8 cellular contexts compared by ENCODE assay signal in the genomic region with DNA sequence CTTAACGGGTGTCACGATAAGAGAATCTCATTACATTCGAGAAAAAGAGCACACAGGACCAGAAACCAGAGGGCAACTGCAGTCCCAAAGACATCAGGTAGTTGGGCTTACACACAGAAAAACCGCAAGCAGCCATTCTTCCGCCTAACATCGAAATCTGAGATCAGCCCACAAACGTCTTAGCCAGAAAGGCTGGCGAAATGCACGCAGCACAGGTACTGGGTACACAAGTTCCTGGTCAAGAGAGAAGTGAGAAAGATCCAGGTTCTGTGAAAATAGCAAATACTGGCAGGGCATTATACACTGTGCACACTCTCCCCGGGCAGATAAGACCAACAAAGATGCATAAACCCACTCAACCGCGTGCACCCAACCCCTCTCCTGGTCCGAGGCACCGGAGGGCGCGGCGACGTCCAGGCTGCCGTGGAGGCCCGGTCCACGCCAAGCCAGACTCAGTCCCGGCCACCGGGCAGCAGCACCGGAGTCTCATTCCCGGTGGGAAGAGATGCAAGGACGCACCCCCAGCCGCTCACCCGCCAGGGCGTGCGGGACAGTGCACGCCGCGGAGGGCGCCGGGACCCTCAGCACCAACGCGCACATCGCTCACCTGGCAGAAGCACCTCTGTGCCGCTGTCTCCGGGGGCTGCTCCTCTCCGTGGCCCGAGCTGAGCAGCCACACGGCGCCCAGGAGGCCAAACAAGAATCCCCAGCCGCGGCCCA. TPM values are rescaled to one million over a fixed set of nuclear protein-coding genes. Genes with fewer than 3 reads are reported as not detected.
DNase-seq lines count a peak whose midpoint lies in the region; ATAC-seq and TF ChIP-seq lines count a peak whose summit lies in the region.

No MANE protein-coding gene starts in this region.

- no peaks in the 10 kb centered on the region for H3K9me3 Mint-ChIP-seq in WTC11
- H3K9me3 Mint-ChIP-seq in chondrocyte (ENCODE audit: low read depth), result no peaks in the 10 kb centered on the region

- under 1% methylated on average over 46 of the region's 46 CpGs for WGBS in liver

- ATAC-seq in HG02798 (IDR thresholded peaks at IDR 0.05; ENCODE audit: poor library complexity, unreplicated experiment), result peak; percentile 57
- peak; percentile 71 for ATAC-seq in WTC11

- POLR2A ChIA-PET in WTC11 (lab: Charles Lee), result interaction anchor here (1.3 kb wide), 2 partner anchors 35 to 143 kb away, joined by 5 to 12 read pairs; a partner anchor contains a TSS

- H3K36me3 Mint-ChIP-seq in WTC11 (no peaks in the 10 kb centered on the region), chondrocyte (ENCODE audit: low read depth) (no peaks in the 10 kb centered on the region)

- DNase-seq in NCI-H510A treated with DMSO at 0.1 percent for 48 hours (lab: John Stamatoyannopoulos, UW), result peak; percentile 22
- DNase-seq in NCI-H510A (lab: John Stamatoyannopoulos, UW), result no peak
- DNase-seq in NCI-H146 treated with DMSO at 0.1 percent for 48 hours (lab: John Stamatoyannopoulos, UW; ENCODE audit: unreplicated experiment), result peak; percentile 3
- DNase-seq in WTC11 (ENCODE audit: low spot score), result no peak
- DNase-seq in chondrocyte (ENCODE audit: low spot score), result no peak
- peak in 2 of 3 donors; percentile 18 to 27 for DNase-seq in stimulated activated CD4-positive, alpha-beta T cell treated with anti-CD3 and anti-CD28 coated beads, TNF-alpha, amount 100 ng/mL, for 1 hour (ENCODE audit: low read depth in 3 of 3, low spot score in 1 of 3)

- no peak for TF ChIP-seq CTCF in WTC11 (IDR thresholded peaks at IDR 0.05)
- TF ChIP-seq CTCF in chondrocyte (IDR thresholded peaks at IDR 0.05), result no peak
- TF ChIP-seq CTCF in liver (IDR thresholded peaks at IDR 0.05; ENCODE audit: low read depth, low read length, missing input control), result no peak

- H3K27me3 Mint-ChIP-seq in WTC11 (ENCODE audit: low read depth) (no peaks in the 10 kb centered on the region; the same call in none of the 2 replicates), chondrocyte (ENCODE audit: low read depth) (no peaks in the 10 kb centered on the region)

- H3K4me3 ChIP-seq in liver (ENCODE audit: low read depth in 1 of 3, low read length in 3 of 3), result peak overlapping the region; percentile 86 to 94 (median 87)

- H3K27ac ChIP-seq in liver (ENCODE audit: low read depth in 1 of 2, low read length in 2 of 2), result peak overlapping the region; percentile 97 to 99

- H3K9ac ChIP-seq in liver (ENCODE audit: low read depth in 1 of 2, low read length in 2 of 2), result peak overlapping the region; percentile 69 to 87

- CTCF ChIA-PET in WTC11 (lab: Charles Lee), result no interaction called here

- peaks cover 28% of the 10 kb centered on the region for H3K4me1 Mint-ChIP-seq in WTC11
- H3K4me1 Mint-ChIP-seq in chondrocyte (ENCODE audit: low read depth), result peaks cover 34% of the 10 kb centered on the region

- peaks cover 0 to 14% (median 8%) of the 10 kb centered on the region in 4 donors for H3K4me1 ChIP-seq in liver (ENCODE audit: control insufficient read depth in 4 of 4, insufficient read depth in 4 of 4, low read length in 3 of 4)

- H3K27ac Mint-ChIP-seq in WTC11 (peak overlapping the region; percentile 92), chondrocyte (ENCODE audit: unreplicated experiment) (peak overlapping the region; percentile 96)

- TF ChIP-seq RAD21 in liver (IDR thresholded peaks at IDR 0.05), result no peak

- no peaks in the 10 kb centered on the region for H3K36me3 ChIP-seq in liver (ENCODE audit: control insufficient read depth in 4 of 4, insufficient read depth in 3 of 4, low read depth in 1 of 4, low read length in 3 of 4)

- H3K27me3 ChIP-seq in liver (ENCODE audit: control insufficient read depth in 4 of 4, insufficient read depth in 4 of 4, low read length in 3 of 4), result no peaks in the 10 kb centered on the region

- H3K9me3 ChIP-seq in liver (ENCODE audit: control insufficient read depth in 4 of 4, low read length in 3 of 4), result no peaks in the 10 kb centered on the region

- H3K4me3 Mint-ChIP-seq in WTC11 (peak overlapping the region; percentile 95), chondrocyte (ENCODE audit: unreplicated experiment) (peak overlapping the region; percentile 87)

TF ChIP-seq in WTC11, 78 proteins besides CTCF, POLR2A, EP300 and RAD21 (continues in another document):
- TF ChIP-seq, protein P1, sequence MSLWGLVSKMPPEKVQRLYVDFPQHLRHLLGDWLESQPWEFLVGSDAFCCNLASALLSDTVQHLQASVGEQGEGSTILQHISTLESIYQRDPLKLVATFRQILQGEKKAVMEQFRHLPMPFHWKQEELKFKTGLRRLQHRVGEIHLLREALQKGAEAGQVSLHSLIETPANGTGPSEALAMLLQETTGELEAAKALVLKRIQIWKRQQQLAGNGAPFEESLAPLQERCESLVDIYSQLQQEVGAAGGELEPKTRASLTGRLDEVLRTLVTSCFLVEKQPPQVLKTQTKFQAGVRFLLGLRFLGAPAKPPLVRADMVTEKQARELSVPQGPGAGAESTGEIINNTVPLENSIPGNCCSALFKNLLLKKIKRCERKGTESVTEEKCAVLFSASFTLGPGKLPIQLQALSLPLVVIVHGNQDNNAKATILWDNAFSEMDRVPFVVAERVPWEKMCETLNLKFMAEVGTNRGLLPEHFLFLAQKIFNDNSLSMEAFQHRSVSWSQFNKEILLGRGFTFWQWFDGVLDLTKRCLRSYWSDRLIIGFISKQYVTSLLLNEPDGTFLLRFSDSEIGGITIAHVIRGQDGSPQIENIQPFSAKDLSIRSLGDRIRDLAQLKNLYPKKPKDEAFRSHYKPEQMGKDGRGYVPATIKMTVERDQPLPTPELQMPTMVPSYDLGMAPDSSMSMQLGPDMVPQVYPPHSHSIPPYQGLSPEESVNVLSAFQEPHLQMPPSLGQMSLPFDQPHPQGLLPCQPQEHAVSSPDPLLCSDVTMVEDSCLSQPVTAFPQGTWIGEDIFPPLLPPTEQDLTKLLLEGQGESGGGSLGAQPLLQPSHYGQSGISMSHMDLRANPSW (CRISPR knock-in tag; conservative IDR thresholded peaks at IDR 0.05; ENCODE audit: low read depth), result no peak
- no peak for TF ChIP-seq JAZF1 (CRISPR knock-in tag; IDR thresholded peaks at IDR 0.05)
- no peak for TF ChIP-seq GABPB1 (CRISPR knock-in tag; IDR thresholded peaks at IDR 0.05)
- TF ChIP-seq JUN (CRISPR knock-in tag; IDR thresholded peaks at IDR 0.05), result no peak; the same call in 1 of the 2 replicates
- TF ChIP-seq, protein P2, sequence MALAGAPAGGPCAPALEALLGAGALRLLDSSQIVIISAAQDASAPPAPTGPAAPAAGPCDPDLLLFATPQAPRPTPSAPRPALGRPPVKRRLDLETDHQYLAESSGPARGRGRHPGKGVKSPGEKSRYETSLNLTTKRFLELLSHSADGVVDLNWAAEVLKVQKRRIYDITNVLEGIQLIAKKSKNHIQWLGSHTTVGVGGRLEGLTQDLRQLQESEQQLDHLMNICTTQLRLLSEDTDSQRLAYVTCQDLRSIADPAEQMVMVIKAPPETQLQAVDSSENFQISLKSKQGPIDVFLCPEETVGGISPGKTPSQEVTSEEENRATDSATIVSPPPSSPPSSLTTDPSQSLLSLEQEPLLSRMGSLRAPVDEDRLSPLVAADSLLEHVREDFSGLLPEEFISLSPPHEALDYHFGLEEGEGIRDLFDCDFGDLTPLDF (CRISPR knock-in tag; IDR thresholded peaks at IDR 0.05), result no peak
- TF ChIP-seq NR2C2 (CRISPR knock-in tag; IDR thresholded peaks at IDR 0.05), result no peak
- no peak for TF ChIP-seq ZNF423 (CRISPR knock-in tag; IDR thresholded peaks at IDR 0.05)

TF ChIP-seq in liver, 16 proteins besides CTCF, POLR2A, EP300 and RAD21:
- TF ChIP-seq YY1 (IDR thresholded peaks at IDR 0.05), result peak; percentile 49
- TF ChIP-seq, protein P3, sequence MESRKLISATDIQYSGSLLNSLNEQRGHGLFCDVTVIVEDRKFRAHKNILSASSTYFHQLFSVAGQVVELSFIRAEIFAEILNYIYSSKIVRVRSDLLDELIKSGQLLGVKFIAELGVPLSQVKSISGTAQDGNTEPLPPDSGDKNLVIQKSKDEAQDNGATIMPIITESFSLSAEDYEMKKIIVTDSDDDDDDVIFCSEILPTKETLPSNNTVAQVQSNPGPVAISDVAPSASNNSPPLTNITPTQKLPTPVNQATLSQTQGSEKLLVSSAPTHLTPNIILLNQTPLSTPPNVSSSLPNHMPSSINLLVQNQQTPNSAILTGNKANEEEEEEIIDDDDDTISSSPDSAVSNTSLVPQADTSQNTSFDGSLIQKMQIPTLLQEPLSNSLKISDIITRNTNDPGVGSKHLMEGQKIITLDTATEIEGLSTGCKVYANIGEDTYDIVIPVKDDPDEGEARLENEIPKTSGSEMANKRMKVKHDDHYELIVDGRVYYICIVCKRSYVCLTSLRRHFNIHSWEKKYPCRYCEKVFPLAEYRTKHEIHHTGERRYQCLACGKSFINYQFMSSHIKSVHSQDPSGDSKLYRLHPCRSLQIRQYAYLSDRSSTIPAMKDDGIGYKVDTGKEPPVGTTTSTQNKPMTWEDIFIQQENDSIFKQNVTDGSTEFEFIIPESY (IDR thresholded peaks at IDR 0.05), result no peak

RNA-seq across cellular contexts. Expression of a gene that starts 0.4 kb away (rescaled TPM):
- total RNA-seq in WTC11 (2021) (44.6 to 58.8 TPM (median 57.8 TPM) in 3 replicates), chondrocyte (43.9 to 59.1 TPM (median 58.7 TPM) in 3 replicates), liver (10 to 100 TPM; 22.2 to 42.3 TPM)
- polyA plus RNA-seq in liver, result 10 to 100 TPM; 16.5 to 17.8 TPM

RNA-seq across cellular contexts. Expression of a gene that starts 12.1 kb away (rescaled TPM):
- total RNA-seq in WTC11 (2021), result 74.7 to 96.4 TPM (median 89.1 TPM) in 3 replicates
- 58.2 to 76.9 TPM (median 66.4 TPM) in 3 replicates for total RNA-seq in chondrocyte
- 10 to 100 TPM; 72.3 to 98.9 TPM for total RNA-seq in liver
- 10 to 100 TPM; 43.2 to 66.2 TPM for polyA plus RNA-seq in liver

RNA-seq across cellular contexts. Expression of a gene that starts 35.0 kb away (rescaled TPM):
- total RNA-seq in WTC11 (2021) (21.1 to 22.8 TPM (median 21.4 TPM) in 3 replicates), chondrocyte (17.3 to 21.0 TPM (median 20.9 TPM) in 3 replicates), liver (10 to 100 TPM; 18.7 to 21.2 TPM)
- 10 to 100 TPM in 1 of 2 donors, 1 to 10 TPM in 1; 5.9 to 15.8 TPM for polyA plus RNA-seq in liver

Comparison
In these comparisons a context has a peak if more than half of its experiments do, and no peak if none do; other contexts are left out.
1. DNase-seq: peak in NCI-H510A treated with DMSO at 0.1 percent for 48 hours (single experiment), NCI-H146 treated with DMSO at 0.1 percent for 48 hours (single experiment) and stimulated activated CD4-positive, alpha-beta T cell treated with anti-CD3 and anti-CD28 coated beads, TNF-alpha, amount 100 ng/mL, for 1 hour (2 of 3); none in NCI-H510A (single experiment), WTC11 (single experiment) and chondrocyte (single experiment).